In genomic region chr2:128796321-128796720, GRCh38 we compare ENCODE assay signal across 31 cellular contexts.
"Had no signal": no experiment of that assay in that cellular context is flagged by ENCODE, and none has a peak within 500 bp of the region (broad histone marks: within the 10 kb centered on the region; RNA-seq: fewer than 3 reads in every experiment).

No MANE protein-coding gene starts in this region.

- H3K4me1 Mint-ChIP-seq: immature natural killer cell; naive B cell; natural killer cell; stimulated activated naive B cell treated with anti-CD40 and anti-IgM and Interleukin-4, amounts not matched to agents 10 μg/mL and 1 μg/mL and 100 μg/mL, for 72 hours had no signal

- FAIRE-seq: islet of Langerhans, kidney had no signal

- H3K27ac Mint-ChIP-seq: immature natural killer cell; mesothelial cell of epicardium; natural killer cell; nephron progenitor cell; neural progenitor cell; progenitor cell of endocrine pancreas; stimulated activated naive B cell treated with anti-CD40 and anti-IgM and Interleukin-4, amounts not matched to agents 10 μg/mL and 1 μg/mL and 100 μg/mL, for 72 hours had no signal

- H3K27me3 ChIP-seq: neural progenitor cell, neutrophil, ovary, right atrium auricular region, right lobe of liver, stomach, testis, thyroid gland, transverse colon, upper lobe of right lung, vagina had no signal

- DNase-seq: hypothalamus; immature natural killer cell; kidney; left colon; left ventricle myocardium inferior; naive B cell; natural killer cell; nephron progenitor cell; occipital lobe; ovary; stimulated activated CD4-positive, alpha-beta T cell treated with anti-CD3 and anti-CD28 coated beads, Interleukin-12 subunit alpha, Interleukin-12 subunit beta, amount 100 ng/mL, for 4 hours; stimulated activated CD4-positive, alpha-beta T cell treated with anti-CD3 and anti-CD28 coated beads, Interleukin-15, amount 100 ng/mL, for 24 hours; stimulated activated CD4-positive, alpha-beta T cell treated with anti-CD3 and anti-CD28 coated beads, Interleukin-2, amount 100 ng/mL, for 24 hours; stimulated activated CD4-positive, alpha-beta T cell treated with anti-CD3 and anti-CD28 coated beads, Interleukin-4, amount 100 ng/mL, for 1 hour; stimulated activated naive B cell treated with anti-CD40 and anti-IgM and Interleukin-4, amounts not matched to agents 10 μg/mL and 1 μg/mL and 100 μg/mL, for 72 hours; stimulated activated naive CD8-positive, alpha-beta T cell treated with anti-CD3 and anti-CD28 coated beads, Interleukin-15, Interleukin-2, amounts not matched to agents 100 U/mL and 50 U/mL, for 24 hours; testis; thyroid gland; transverse colon; upper lobe of right lung had no signal

- H3K9me3 Mint-ChIP-seq: mesothelial cell of epicardium, natural killer cell, nephron progenitor cell, neural progenitor cell had no signal

- H3K4me1 ChIP-seq: neural progenitor cell, right lobe of liver, stomach, testis, transverse colon, upper lobe of right lung had no signal

- H3K36me3 ChIP-seq: left ventricle myocardium inferior, neural progenitor cell, neutrophil, ovary, right atrium auricular region, right lobe of liver, stomach, thyroid gland, transverse colon, upper lobe of right lung, vagina had no signal

- ATAC-seq: left colon; natural killer cell; right lobe of liver; stimulated activated naive B cell treated with anti-CD40 and anti-IgM and Interleukin-4, amounts not matched to agents 10 μg/mL and 1 μg/mL and 100 μg/mL, for 72 hours; stimulated activated naive CD8-positive, alpha-beta T cell treated with anti-CD3 and anti-CD28 coated beads, Interleukin-15, Interleukin-2, amounts not matched to agents 100 U/mL and 50 U/mL, for 24 hours; upper lobe of right lung had no signal

- H3K9me3 ChIP-seq: left ventricle myocardium inferior, neutrophil, ovary, right atrium auricular region, right lobe of liver, stomach, testis, thyroid gland, transverse colon, upper lobe of right lung, vagina had no signal

- H3K27ac ChIP-seq: left ventricle myocardium inferior, neural progenitor cell, neutrophil, ovary, right atrium auricular region, right lobe of liver, skin epidermis, stomach, testis, thyroid gland, transverse colon, upper lobe of right lung, vagina had no signal

- H3K36me3 Mint-ChIP-seq: immature natural killer cell; mesothelial cell of epicardium; naive B cell; natural killer cell; neural progenitor cell; stimulated activated naive B cell treated with anti-CD40 and anti-IgM and Interleukin-4, amounts not matched to agents 10 μg/mL and 1 μg/mL and 100 μg/mL, for 72 hours had no signal

- H3K4me3 Mint-ChIP-seq: immature natural killer cell; mesothelial cell of epicardium; naive B cell; natural killer cell; nephron progenitor cell; neural progenitor cell; stimulated activated naive B cell treated with anti-CD40 and anti-IgM and Interleukin-4, amounts not matched to agents 10 μg/mL and 1 μg/mL and 100 μg/mL, for 72 hours had no signal

- H3K9ac ChIP-seq: neural progenitor cell had no signal

- H3K4me3 ChIP-seq: left ventricle myocardium inferior, lung, neural progenitor cell, ovary, right atrium auricular region, right lobe of liver, skin epidermis, stomach, testis, thyroid gland, transverse colon, upper lobe of right lung, vagina had no signal
